Comparison of ENCODE assay signal across 17 cellular contexts in the genomic region with DNA sequence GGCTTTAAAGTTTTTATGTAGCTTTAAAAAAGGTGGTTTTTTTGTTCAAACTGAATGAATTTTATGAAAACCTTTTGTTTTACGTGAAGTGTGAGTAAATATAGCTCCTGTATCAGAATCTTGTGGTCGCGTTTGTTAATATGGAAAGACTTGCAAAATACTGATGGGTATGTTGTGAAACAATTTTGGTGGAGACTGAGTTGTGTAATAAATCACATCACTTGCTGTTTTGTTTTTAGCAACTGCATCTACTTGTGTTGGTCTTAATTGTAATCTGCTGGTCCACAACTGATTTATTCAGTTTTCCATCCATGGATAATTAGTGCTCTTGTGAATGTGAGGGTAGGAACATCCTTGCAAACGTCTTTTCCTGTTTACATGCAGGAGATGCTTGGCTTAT. TPM values are rescaled to one million over a fixed set of nuclear protein-coding genes. Genes with fewer than 3 reads are reported as not detected.
DNase-seq lines count a peak whose midpoint lies in the region; ATAC-seq and TF ChIP-seq lines count a peak whose summit lies in the region.
"Had no signal": no experiment of that assay in that cellular context is flagged by ENCODE, and none has a peak within 500 bp of the region (broad histone marks: within the 10 kb centered on the region; RNA-seq: fewer than 3 reads in every experiment).

No MANE protein-coding gene starts in this region.

- intact Hi-C loops in esophagus muscularis mucosa (cut with DNase I) (no loop called here), vagina (cut with DNase I) (no loop called here)
- intact Hi-C loops in activated naive CD4-positive, alpha-beta T cell treated with anti-CD3 and anti-CD28 coated beads for 36 hours (cut with micrococcal nuclease) = no loop called here

- H3K9me3 Mint-ChIP-seq in mesothelial cell of epicardium = peaks cover 7% of the 10 kb centered on the region
- peaks cover 4% of the 10 kb centered on the region for H3K9me3 Mint-ChIP-seq in activated naive CD4-positive, alpha-beta T cell treated with anti-CD3 and anti-CD28 coated beads for 36 hours

- H3K9me3 ChIP-seq in esophagus muscularis mucosa (no peaks in the 10 kb centered on the region), vagina (no peaks in the 10 kb centered on the region)

- CTCF ChIA-PET in activated naive CD4-positive, alpha-beta T cell treated with anti-CD3 and anti-CD28 coated beads for 36 hours (lab: Charles Lee) = no interaction called here

- 66% methylated on average over 4 of the region's 4 CpGs for WGBS in esophagus muscularis mucosa

- no peaks in the 10 kb centered on the region for H3K27me3 Mint-ChIP-seq in mesothelial cell of epicardium (ENCODE audit: low read depth)
- H3K27me3 Mint-ChIP-seq in activated naive CD4-positive, alpha-beta T cell treated with anti-CD3 and anti-CD28 coated beads for 36 hours (ENCODE audit: low read depth) = no peaks in the 10 kb centered on the region
- H3K27me3 Mint-ChIP-seq: stimulated activated naive CD8-positive, alpha-beta T cell treated with anti-CD3 and anti-CD28 coated beads, Interleukin-15, Interleukin-2, amounts not matched to agents 100 ng/mL and 50 ng/mL, for 24 hours had no signal

- TF ChIP-seq POLR2A in esophagus muscularis mucosa (IDR thresholded peaks at IDR 0.05; ENCODE audit: low read depth) = no peak
- no peak for TF ChIP-seq POLR2A in vagina (IDR thresholded peaks at IDR 0.05)

- no peaks in the 10 kb centered on the region for H3K27me3 ChIP-seq in esophagus muscularis mucosa
- no peaks in the 10 kb centered on the region for H3K27me3 ChIP-seq in vagina

- no peak for TF ChIP-seq EP300 in esophagus muscularis mucosa (IDR thresholded peaks at IDR 0.05)

- H3K27ac Mint-ChIP-seq in mesothelial cell of epicardium = peak overlapping the region; percentile 76
- no peak overlapping the region for H3K27ac Mint-ChIP-seq in activated naive CD4-positive, alpha-beta T cell treated with anti-CD3 and anti-CD28 coated beads for 36 hours
- H3K27ac Mint-ChIP-seq: activated T-cell treated with anti-CD3 and anti-CD28 coated beads, Interleukin-2, amount 50 U/mL, for 72 hours; stimulated activated naive CD8-positive, alpha-beta T cell treated with anti-CD3 and anti-CD28 coated beads, Interleukin-15, Interleukin-2, amounts not matched to agents 100 ng/mL and 50 ng/mL, for 24 hours; T-helper 1 cell treated with Interleukin-12 subunit alpha and Interleukin-12 subunit beta and Interleukin-4 antibody, amounts not matched to agents 30 μg/mL and 1 μg/mL, for 36 hours had no signal

- H3K4me1 Mint-ChIP-seq in mesothelial cell of epicardium = peaks cover 58% of the 10 kb centered on the region
- H3K4me1 Mint-ChIP-seq in activated naive CD4-positive, alpha-beta T cell treated with anti-CD3 and anti-CD28 coated beads for 36 hours (ENCODE audit: low read depth) = no peaks in the 10 kb centered on the region

- DNase-seq in SIG-M5 treated with dmso at 0.1 percent for 504 hours (lab: John Stamatoyannopoulos, UW; ENCODE audit: unreplicated experiment) = peak; percentile 40
- DNase-seq in SIG-M5 (lab: John Stamatoyannopoulos, UW) = no peak
- DNase-seq in esophagus muscularis mucosa (ENCODE audit: extremely low spot score) = no peak
- no peak for DNase-seq in mesothelial cell of epicardium (ENCODE audit: low spot score in 2 of 2, unreplicated experiment in 2 of 2)
- no peak for DNase-seq in vagina (ENCODE audit: extremely low spot score in 2 of 2)
- no peak for DNase-seq in activated naive CD4-positive, alpha-beta T cell treated with anti-CD3 and anti-CD28 coated beads for 36 hours
- no peak for DNase-seq in foreskin fibroblast
- DNase-seq: activated CD4-positive, alpha-beta T cell treated with anti-CD3 and anti-CD28 coated beads for 48 hours; activated T-cell treated with anti-CD3 and anti-CD28 coated beads, Interleukin-2, amount 50 U/mL, for 72 hours; anterior cingulate cortex; H7; islet precursor cell; NCI-H2171 treated with DMSO at 0.1 percent for 48 hours had no signal

- no peak overlapping the region for H3K4me3 Mint-ChIP-seq in mesothelial cell of epicardium
- H3K4me3 Mint-ChIP-seq in activated naive CD4-positive, alpha-beta T cell treated with anti-CD3 and anti-CD28 coated beads for 36 hours = no peak overlapping the region
- H3K4me3 Mint-ChIP-seq: activated T-cell treated with anti-CD3 and anti-CD28 coated beads, Interleukin-2, amount 50 U/mL, for 72 hours; stimulated activated naive CD8-positive, alpha-beta T cell treated with anti-CD3 and anti-CD28 coated beads, Interleukin-15, Interleukin-2, amounts not matched to agents 100 ng/mL and 50 ng/mL, for 24 hours; T-helper 1 cell treated with Interleukin-12 subunit alpha and Interleukin-12 subunit beta and Interleukin-4 antibody, amounts not matched to agents 30 μg/mL and 1 μg/mL, for 36 hours had no signal

- no peak for ATAC-seq in GM21737 (IDR thresholded peaks at IDR 0.05; ENCODE audit: unreplicated experiment)
- ATAC-seq: activated T-cell treated with anti-CD3 and anti-CD28 coated beads, Interleukin-2, amount 50 U/mL, for 72 hours; Panc1 had no signal

- peak overlapping the region in 3 of 4 donors; percentile 4 to 40 (median 26) for H3K27ac ChIP-seq in esophagus muscularis mucosa (replicated peaks in 1 of 4)
- peak overlapping the region; percentile 62 for H3K27ac ChIP-seq in vagina

- H3K36me3 Mint-ChIP-seq in mesothelial cell of epicardium = peaks cover 11% of the 10 kb centered on the region
- no peaks in the 10 kb centered on the region for H3K36me3 Mint-ChIP-seq in activated naive CD4-positive, alpha-beta T cell treated with anti-CD3 and anti-CD28 coated beads for 36 hours (ENCODE audit: low read depth)

- TF ChIP-seq CTCF in esophagus muscularis mucosa (IDR thresholded peaks at IDR 0.05) (no peak), mesothelial cell of epicardium (IDR thresholded peaks at IDR 0.05; ENCODE audit: unreplicated experiment) (no peak), vagina (IDR thresholded peaks at IDR 0.05) (no peak), foreskin fibroblast (IDR thresholded peaks at IDR 0.05; ENCODE audit: low read depth, low read length) (no peak)

- H3K4me3 ChIP-seq in esophagus muscularis mucosa (peak overlapping the region in 1 of 4 donors; percentile 9), vagina (no peak overlapping the region), foreskin fibroblast (ENCODE audit: low read depth in 1 of 2, low read length in 2 of 2) (no peak overlapping the region)

- no peaks in the 10 kb centered on the region for H3K36me3 ChIP-seq in esophagus muscularis mucosa
- no peaks in the 10 kb centered on the region for H3K36me3 ChIP-seq in vagina

- H3K4me1 ChIP-seq in esophagus muscularis mucosa = peaks cover 36 to 55% (median 47%) of the 10 kb centered on the region in 4 donors
- peaks cover 61% of the 10 kb centered on the region for H3K4me1 ChIP-seq in vagina

RNA-seq across cellular contexts. Expression of a gene that starts 10.5 kb away (rescaled TPM):
- 10 to 100 TPM; 28.7 to 54.2 (median 42.4) TPM for total RNA-seq in esophagus muscularis mucosa
- 60.0 to 62.7 TPM (median 62.3 TPM) in 3 replicates for total RNA-seq in mesothelial cell of epicardium
- total RNA-seq in vagina = 51.3 TPM
- total RNA-seq in activated naive CD4-positive, alpha-beta T cell treated with anti-CD3 and anti-CD28 coated beads for 36 hours = not detected

Comparison
In these comparisons a context has a peak if more than half of its experiments do, and no peak if none do; other contexts are left out.
1. RNA of a gene that starts 10.5 kb away (total RNA-seq): 60.0 to 62.7 TPM in mesothelial cell of epicardium, 51.3 TPM in vagina (single experiment) and 28.7 to 54.2 TPM in esophagus muscularis mucosa; not detected in activated naive CD4-positive, alpha-beta T cell treated with anti-CD3 and anti-CD28 coated beads for 36 hours; every median in the first group is over 10 times any median in the second.